In the genomic region with DNA sequence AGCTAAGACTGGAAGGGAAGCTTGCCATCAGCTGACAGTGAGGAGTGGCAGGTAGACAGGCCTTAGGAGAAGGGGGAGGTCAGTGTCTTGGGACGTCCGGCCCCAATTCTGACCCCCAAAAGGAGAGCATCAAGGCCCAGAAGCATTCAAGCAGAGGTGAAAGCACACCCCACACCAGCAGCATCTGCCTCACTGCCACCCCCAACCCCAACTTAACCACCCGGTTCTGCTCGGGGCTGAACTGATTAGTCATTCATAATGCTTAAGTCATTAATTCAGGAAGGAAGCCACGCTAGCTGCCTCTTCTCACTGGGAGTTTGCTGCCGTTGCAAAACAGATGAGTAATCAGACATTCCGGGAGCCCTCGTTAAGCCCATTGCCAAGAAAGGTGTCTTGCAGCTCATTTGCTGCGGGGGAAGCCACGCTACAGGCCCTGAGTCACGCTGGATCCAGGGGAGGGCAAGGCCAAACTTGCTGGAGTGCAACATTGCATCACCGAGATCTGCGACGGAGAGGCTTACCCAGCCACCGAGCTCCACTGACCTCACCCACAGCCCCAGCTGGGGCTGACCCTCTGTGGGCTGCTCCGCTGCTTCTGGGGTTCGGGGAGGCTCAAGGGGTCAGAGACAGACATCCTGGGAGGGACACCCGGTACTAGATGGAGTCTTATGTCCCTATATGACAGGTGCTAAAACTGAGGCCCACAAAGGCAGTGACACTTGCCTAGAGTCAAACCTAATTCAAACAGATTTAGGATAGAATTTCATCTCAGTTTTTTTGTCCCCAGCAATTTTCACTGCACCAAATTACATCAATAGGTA, we compare ENCODE assay signal across 8 cellular contexts. TPM values are rescaled to one million over a fixed set of nuclear protein-coding genes. Genes with fewer than 3 reads are reported as not detected.
DNase-seq lines count a peak whose midpoint lies in the region; ATAC-seq and TF ChIP-seq lines count a peak whose summit lies in the region.

No MANE protein-coding gene starts in this region.

- H2BK120ac ChIP-seq in mesenchymal stem cell (ENCODE audit: low read depth, low read length): peak overlapping the region; percentile 11

- POLR2A ChIA-PET in OCI-LY7 (lab: Charles Lee): interaction anchor here (0.7 to 2.3 kb wide), 12 partner anchors 8 to 472 kb away, joined by 3 to 9 read pairs (median 3); no protein-coding TSS in a partner anchor

- peak overlapping the region; percentile 84 for H3K27ac Mint-ChIP-seq in dendritic cell treated with granulocyte-macrophage colony-stimulating factor and Interleukin-4, amounts not matched to agents 40 ng/mL and 50 ng/mL, for 4 days

- H3K18ac ChIP-seq in mesenchymal stem cell (ENCODE audit: low read depth in 1 of 2, low read length in 2 of 2): peak overlapping the region; percentile 31 to 73

- peak overlapping the region; percentile 50 for H2AK5ac ChIP-seq in mesenchymal stem cell (ENCODE audit: low read length, severe bottlenecking)

- H3K4me3 ChIP-seq in OCI-LY7 (ENCODE audit: low read depth, low read length, poor library complexity, severe bottlenecking) (no peak overlapping the region), mesenchymal stem cell (ENCODE audit: insufficient read depth in 1 of 2, low read depth in 1 of 2, low read length in 2 of 2) (no peak overlapping the region), tibial artery (no peak overlapping the region)

- intact Hi-C loops in OCI-LY7 (cut with micrococcal nuclease; ENCODE audit: unreplicated experiment): no loop called here
- intact Hi-C loops in dendritic cell treated with granulocyte-macrophage colony-stimulating factor and Interleukin-4, amounts not matched to agents 40 ng/mL and 50 ng/mL, for 4 days (cut with micrococcal nuclease): loop anchor here (5.0 kb wide), 2 partner anchors 42 to 43 kb away; no protein-coding TSS in a partner anchor
- intact Hi-C loops in tibial artery (cut with DNase I; ENCODE audit: low total_unique reads): no loop called here

- peak overlapping the region; percentile 49 for H3K9ac ChIP-seq in mesenchymal stem cell (ENCODE audit: low read length)

- no peak for TF ChIP-seq CTCF in OCI-LY7 (conservative IDR thresholded peaks at IDR 0.05; ENCODE audit: low read length)
- no peak for TF ChIP-seq CTCF in tibial artery (IDR thresholded peaks at IDR 0.05)

- H3K9me3 ChIP-seq in OCI-LY7 (ENCODE audit: low read length) (no peaks in the 10 kb centered on the region), mesenchymal stem cell (ENCODE audit: control insufficient read depth, low read length) (no peaks in the 10 kb centered on the region), tibial artery (no peaks in the 10 kb centered on the region)

- no peak overlapping the region for H3K4ac ChIP-seq in mesenchymal stem cell (ENCODE audit: low read depth in 1 of 2, low read length in 2 of 2)

- H2BK12ac ChIP-seq in mesenchymal stem cell (ENCODE audit: low read length in 2 of 2): peak overlapping the region in 1 of 2 experiments; percentile 79

- H4K91ac ChIP-seq in mesenchymal stem cell (ENCODE audit: low read length): peak overlapping the region; percentile 45

- peak overlapping the region; percentile 29; the same call in 1 of the 2 replicates for H2AFZ ChIP-seq in OCI-LY7 (ENCODE audit: low read length)
- no peak overlapping the region for H2AFZ ChIP-seq in mesenchymal stem cell (ENCODE audit: low read depth, low read length)

- H3K14ac ChIP-seq in mesenchymal stem cell (ENCODE audit: low read length in 2 of 2): peak overlapping the region in 1 of 2 experiments; percentile 31

- H3K36me3 Mint-ChIP-seq in dendritic cell treated with granulocyte-macrophage colony-stimulating factor and Interleukin-4, amounts not matched to agents 40 ng/mL and 50 ng/mL, for 4 days (ENCODE audit: low read depth): no peaks in the 10 kb centered on the region

- H3K79me1 ChIP-seq in mesenchymal stem cell (replicated peaks; ENCODE audit: low read length, poor library complexity, severe bottlenecking): no peaks in the 10 kb centered on the region

- peak overlapping the region; percentile 10 for H4K8ac ChIP-seq in mesenchymal stem cell (ENCODE audit: low read length)

- no peaks in the 10 kb centered on the region for H3K36me3 ChIP-seq in OCI-LY7 (ENCODE audit: insufficient read depth, low read length)
- no peaks in the 10 kb centered on the region for H3K36me3 ChIP-seq in mesenchymal stem cell (ENCODE audit: control insufficient read depth in 1 of 2, insufficient read depth in 2 of 2, low read depth in 1 of 2, low read length in 2 of 2)
- no peaks in the 10 kb centered on the region for H3K36me3 ChIP-seq in tibial artery

- no peaks in the 10 kb centered on the region for H3K79me2 ChIP-seq in OCI-LY7 (ENCODE audit: insufficient read depth, low read depth, low read length)

- peak; percentile 50 for DNase-seq in activated naive CD4-positive, alpha-beta T cell treated with Interleukin-2 at 50 U/mL for 16 hours
- no peak for DNase-seq in activated naive CD4-positive, alpha-beta T cell treated with anti-CD3 and anti-CD28 coated beads, Interleukin-2, amount 50 U/mL, for 16 hours
- DNase-seq in OCI-LY7 (ENCODE audit: low spot score) (no peak), mesenchymal stem cell (peak; percentile 99), tibial artery (peak; percentile 33 to 66), DMS153 (lab: John Stamatoyannopoulos, UW) (no peak)

- no TSS peak for BruUV-seq in OCI-LY7 (replicated peaks; lab: Mats Ljungman, UMichigan)

- peak; percentile 69 for ATAC-seq in HG03045 (IDR thresholded peaks at IDR 0.05; ENCODE audit: unreplicated experiment)

- peak overlapping the region; percentile 73 for H2BK15ac ChIP-seq in mesenchymal stem cell (ENCODE audit: low read depth, poor library complexity, severe bottlenecking)

- H3K27me3 ChIP-seq in mesenchymal stem cell (ENCODE audit: control insufficient read depth in 1 of 2, insufficient read depth in 1 of 2, low read length in 2 of 2) (no peaks in the 10 kb centered on the region), tibial artery (no peaks in the 10 kb centered on the region)

- H3K27ac ChIP-seq in OCI-LY7 (ENCODE audit: low read depth, low read length, poor library complexity, severe bottlenecking) (no peak overlapping the region), mesenchymal stem cell (ENCODE audit: low read length, poor library complexity, severe bottlenecking) (peak overlapping the region; percentile 93), tibial artery (no peak overlapping the region)

- peak overlapping the region; percentile 58 for H3K4me3 Mint-ChIP-seq in dendritic cell treated with granulocyte-macrophage colony-stimulating factor and Interleukin-4, amounts not matched to agents 40 ng/mL and 50 ng/mL, for 4 days

- H3K4me1 ChIP-seq in OCI-LY7 (ENCODE audit: insufficient read depth, low read length, poor library complexity, severe bottlenecking): peaks cover 57% of the 10 kb centered on the region
- peaks cover 40% of the 10 kb centered on the region for H3K4me1 ChIP-seq in mesenchymal stem cell (ENCODE audit: control insufficient read depth, insufficient read depth, low read depth, low read length)
- H3K4me1 ChIP-seq in tibial artery: peaks cover 0 to 22% (median 11%) of the 10 kb centered on the region in 4 donors

- H3K4me1 Mint-ChIP-seq in dendritic cell treated with granulocyte-macrophage colony-stimulating factor and Interleukin-4, amounts not matched to agents 40 ng/mL and 50 ng/mL, for 4 days (ENCODE audit: low read depth): peaks cover 71% of the 10 kb centered on the region

- no peaks in the 10 kb centered on the region for H3K9me3 Mint-ChIP-seq in dendritic cell treated with granulocyte-macrophage colony-stimulating factor and Interleukin-4, amounts not matched to agents 40 ng/mL and 50 ng/mL, for 4 days

- 7% methylated on average over 18 of the region's 18 CpGs for WGBS in mesenchymal stem cell

- CTCF ChIA-PET in OCI-LY7 (lab: Charles Lee; ENCODE audit: unreplicated experiment): interaction anchor here (0.6 to 2.6 kb wide), 2 partner anchors 11 to 1595 kb away, joined by 5 to 9 read pairs; no protein-coding TSS in a partner anchor

- no peaks in the 10 kb centered on the region for H3K9me2 ChIP-seq in OCI-LY7 (ENCODE audit: insufficient read depth, low read length)

- no peak overlapping the region for H3K4me2 ChIP-seq in OCI-LY7 (ENCODE audit: low read length)
- H3K4me2 ChIP-seq in mesenchymal stem cell (ENCODE audit: low read length, poor library complexity, severe bottlenecking): no peak overlapping the region

- H3K23ac ChIP-seq in mesenchymal stem cell (ENCODE audit: low read length in 2 of 2): no peak overlapping the region

- peak overlapping the region; percentile 19 for H2BK5ac ChIP-seq in mesenchymal stem cell (ENCODE audit: low read depth, low read length, poor library complexity, severe bottlenecking)

- no peaks in the 10 kb centered on the region for H4K20me1 ChIP-seq in OCI-LY7 (ENCODE audit: insufficient read depth, low read length)

- peaks cover 40% of the 10 kb centered on the region for H3K27me3 Mint-ChIP-seq in dendritic cell treated with granulocyte-macrophage colony-stimulating factor and Interleukin-4, amounts not matched to agents 40 ng/mL and 50 ng/mL, for 4 days

RNA-seq across cellular contexts. Expression of gene HES1, which starts 46.4 kb away (rescaled TPM):
- total RNA-seq in OCI-LY7 (2014; rRNA removed; shearing (Covaris generic)): 0.72 and 1.1 TPM in 2 replicates
- 3.0 and 3.4 TPM in 2 replicates for total RNA-seq in OCI-LY7 (2022)
- 194 TPM for polyA plus RNA-seq in mesenchymal stem cell (2013, experiment 1 of 2)
- 184 TPM for polyA plus RNA-seq in mesenchymal stem cell (2013, experiment 2 of 2)

Comparison
In these comparisons a context has a peak if more than half of its experiments do, and no peak if none do; other contexts are left out.
1. DNase-seq: peak in activated naive CD4-positive, alpha-beta T cell treated with Interleukin-2 at 50 U/mL for 16 hours (single experiment), mesenchymal stem cell (single experiment) and tibial artery (2 of 2); none in activated naive CD4-positive, alpha-beta T cell treated with anti-CD3 and anti-CD28 coated beads, Interleukin-2, amount 50 U/mL, for 16 hours (single experiment), OCI-LY7 (single experiment) and DMS153 (single experiment).